ENCODE assay signal across 9 cellular contexts in genomic region chr21:42198949-42199348, GRCh38. TPM values are rescaled to one million over a fixed set of nuclear protein-coding genes. Genes with fewer than 3 reads are reported as not detected.
DNase-seq lines count a peak whose midpoint lies in the region; ATAC-seq, FAIRE-seq and TF ChIP-seq lines count a peak whose summit lies in the region.
"Had no signal": no experiment of that assay in that cellular context is flagged by ENCODE, and none has a peak within 500 bp of the region (broad histone marks: within the 10 kb centered on the region; RNA-seq: fewer than 3 reads in every experiment).

No MANE protein-coding gene starts in this region.

- POLR2A ChIA-PET in CD8-positive, alpha-beta T cell (lab: Charles Lee) = interaction anchor here (0.8 to 1.2 kb wide), 2 partner anchors 10 to 36 kb away, joined by 3 to 4 read pairs; no protein-coding TSS in a partner anchor
- POLR2A ChIA-PET in PC-3 (lab: Charles Lee; ENCODE audit: unreplicated experiment) = interaction anchor here (0.6 kb wide), 1 partner anchor 251 kb away, joined by 3 read pairs; no protein-coding TSS in a partner anchor

- no peaks in the 10 kb centered on the region for H3F3A ChIP-seq in PC-3 (ENCODE audit: low read length, unreplicated experiment)
- H3F3A ChIP-seq in neural progenitor cell (ENCODE audit: low read depth) = no peaks in the 10 kb centered on the region

- no peaks in the 10 kb centered on the region for H3K9me2 ChIP-seq in PC-3 (replicated peaks; ENCODE audit: low read length)

- no peak for TF ChIP-seq CTCF in CD8-positive, alpha-beta T cell (IDR thresholded peaks at IDR 0.05)
- TF ChIP-seq CTCF in PC-3 (conservative IDR thresholded peaks at IDR 0.05; ENCODE audit: low read depth, low read length) (no peak), bronchial epithelial cell (IDR thresholded peaks at IDR 0.05; ENCODE audit: insufficient read depth, low read length, severe bottlenecking) (no peak), neural progenitor cell (IDR thresholded peaks at IDR 0.05) (no peak)

- ATAC-seq in CD8-positive, alpha-beta T cell = peak; percentile 35
- ATAC-seq in PC-3 (no peak), GM21423 (IDR thresholded peaks at IDR 0.05; ENCODE audit: unreplicated experiment) (no peak)
- ATAC-seq: SK-N-SH treated with all-trans-retinoic acid at 6 μM for 48 hours had no signal

- DNase-seq in CD8-positive, alpha-beta T cell = no peak
- no peak for DNase-seq in PC-3
- DNase-seq in bronchial epithelial cell (ENCODE audit: low read depth) = no peak
- DNase-seq in neural progenitor cell (ENCODE audit: low spot score) = no peak
- DNase-seq in DMS153 (lab: John Stamatoyannopoulos, UW) = no peak
- no peak for DNase-seq in NCI-H2107 treated with DMSO at 0.1 percent for 48 hours (lab: John Stamatoyannopoulos, UW; ENCODE audit: unreplicated experiment)
- DNase-seq in hypothalamus (lab: John Stamatoyannopoulos, UW) = no peak

- no peaks in the 10 kb centered on the region for H3K9me3 ChIP-seq in CD8-positive, alpha-beta T cell (ENCODE audit: low read length)
- H3K9me3 ChIP-seq in PC-3 (ENCODE audit: low read length) = no peaks in the 10 kb centered on the region
- H3K9me3 ChIP-seq in neural progenitor cell (ENCODE audit: low read depth) = no peaks in the 10 kb centered on the region

- H3K4me3 Mint-ChIP-seq in CD8-positive, alpha-beta T cell = peak overlapping the region; percentile 5
- H3K4me3 Mint-ChIP-seq in neural progenitor cell = no peak overlapping the region

- peak overlapping the region; percentile 89 for H3K27ac Mint-ChIP-seq in CD8-positive, alpha-beta T cell
- peak overlapping the region; percentile 53 for H3K27ac Mint-ChIP-seq in neural progenitor cell

- H3K4me1 ChIP-seq in CD8-positive, alpha-beta T cell (ENCODE audit: insufficient read depth, low read length) = peaks cover 39% of the 10 kb centered on the region
- H3K4me1 ChIP-seq in PC-3 (ENCODE audit: insufficient read depth, low read length) (peaks cover 13% of the 10 kb centered on the region), neural progenitor cell (no peaks in the 10 kb centered on the region)

- no peaks in the 10 kb centered on the region for H3K27me3 Mint-ChIP-seq in CD8-positive, alpha-beta T cell (ENCODE audit: low read depth)
- H3K27me3 Mint-ChIP-seq in neural progenitor cell (ENCODE audit: insufficient read depth, low read depth) = peaks cover 10% of the 10 kb centered on the region

- H3K9ac ChIP-seq in PC-3 (ENCODE audit: low read length) = no peak overlapping the region
- no peak overlapping the region for H3K9ac ChIP-seq in neural progenitor cell

- no TSS peak for BruUV-seq in PC-3 (replicated peaks; lab: Mats Ljungman, UMichigan)

- no peaks in the 10 kb centered on the region for H3K36me3 Mint-ChIP-seq in CD8-positive, alpha-beta T cell
- no peaks in the 10 kb centered on the region for H3K36me3 Mint-ChIP-seq in neural progenitor cell

- peak overlapping the region; percentile 16; the same call in 1 of the 2 replicates for H3K4me2 ChIP-seq in PC-3 (ENCODE audit: low read length)
- no peak overlapping the region for H3K4me2 ChIP-seq in neural progenitor cell

- H3K4me1 Mint-ChIP-seq in CD8-positive, alpha-beta T cell (ENCODE audit: low read depth) = peaks cover 72% of the 10 kb centered on the region
- peaks cover 17% of the 10 kb centered on the region for H3K4me1 Mint-ChIP-seq in neural progenitor cell

- H3K36me3 ChIP-seq in CD8-positive, alpha-beta T cell (ENCODE audit: insufficient read depth, low read length) = no peaks in the 10 kb centered on the region
- no peaks in the 10 kb centered on the region for H3K36me3 ChIP-seq in PC-3 (ENCODE audit: low read depth, low read length)
- H3K36me3 ChIP-seq in bronchial epithelial cell (ENCODE audit: control insufficient read depth, insufficient read depth, low read length) = no peaks in the 10 kb centered on the region
- H3K36me3 ChIP-seq in neural progenitor cell = no peaks in the 10 kb centered on the region

- H3K27me3 ChIP-seq in CD8-positive, alpha-beta T cell (ENCODE audit: insufficient read depth, low read length) = no peaks in the 10 kb centered on the region
- H3K27me3 ChIP-seq in PC-3 (ENCODE audit: low read length) (no peaks in the 10 kb centered on the region), bronchial epithelial cell (ENCODE audit: control insufficient read depth, insufficient read depth, low read length) (no peaks in the 10 kb centered on the region), neural progenitor cell (no peaks in the 10 kb centered on the region)

- H2AFZ ChIP-seq in PC-3 (ENCODE audit: low read length) = no peak overlapping the region
- H2AFZ ChIP-seq in neural progenitor cell (replicated peaks) = no peak overlapping the region

- H3K79me2 ChIP-seq in PC-3 (ENCODE audit: low read length) = no peaks in the 10 kb centered on the region
- H3K79me2 ChIP-seq in neural progenitor cell (ENCODE audit: low read depth) = no peaks in the 10 kb centered on the region

- CTCF ChIA-PET in CD8-positive, alpha-beta T cell (lab: Charles Lee) = interaction anchor here (1.4 kb wide), 1 partner anchor 60 kb away, joined by 5 read pairs; no protein-coding TSS in a partner anchor
- CTCF ChIA-PET in PC-3 (lab: Charles Lee) = no interaction called here

- intact Hi-C loops in CD8-positive, alpha-beta T cell (cut with DNase I, micrococcal nuclease) = loop anchor here (1.0 to 2.0 kb wide), 2 partner anchors 11 to 20 kb away; partner anchors contain the start of gene ABCG1 (in 1 of the 2)
- intact Hi-C loops in PC-3 (cut with micrococcal nuclease) = no loop called here

- no peaks in the 10 kb centered on the region for H3K9me3 Mint-ChIP-seq in CD8-positive, alpha-beta T cell
- H3K9me3 Mint-ChIP-seq in neural progenitor cell = no peaks in the 10 kb centered on the region

- H4K20me1 ChIP-seq in PC-3 (ENCODE audit: low read length) (no peaks in the 10 kb centered on the region), neural progenitor cell (ENCODE audit: low read depth) (no peaks in the 10 kb centered on the region)

- peak; percentile 50 for FAIRE-seq in bronchial epithelial cell (lab: Jason Lieb, UNC)

- H3K4me3 ChIP-seq in CD8-positive, alpha-beta T cell (ENCODE audit: low read depth, low read length) = no peak overlapping the region
- H3K4me3 ChIP-seq in PC-3 (ENCODE audit: low read length) (no peak overlapping the region), bronchial epithelial cell (ENCODE audit: low read depth, low read length) (no peak overlapping the region), neural progenitor cell (no peak overlapping the region)

- H3K27ac ChIP-seq in CD8-positive, alpha-beta T cell (ENCODE audit: low read depth, low read length) = peak overlapping the region; percentile 15
- no peak overlapping the region for H3K27ac ChIP-seq in PC-3 (ENCODE audit: low read length)
- no peak overlapping the region for H3K27ac ChIP-seq in neural progenitor cell

RNA-seq across cellular contexts. Expression of gene ABCG1, which starts 20.0 kb away (rescaled TPM):
- total RNA-seq in CD8-positive, alpha-beta T cell = 100 to 1,000 TPM; 119 to 123 TPM
- total RNA-seq in PC-3 (2014; rRNA removed) (0.66 and 2.0 TPM in 2 replicates), bronchial epithelial cell (132 and 138 TPM in 2 replicates), neural progenitor cell (ENCODE audit: low replicate concordance) (1.9 and 2.0 TPM in 2 replicates)

Comparison
In these comparisons a context has a peak if more than half of its experiments do, and no peak if none do; other contexts are left out.
1. RNA of gene ABCG1, which starts 20.0 kb away (total RNA-seq): 132 to 138 TPM in bronchial epithelial cell and 119 to 123 TPM in CD8-positive, alpha-beta T cell; 1.9 to 2.0 TPM in neural progenitor cell and 0.66 to 2.0 TPM in PC-3; every median in the first group is over 10 times any median in the second.